21 cellular contexts compared by ENCODE assay signal in the genomic region with DNA sequence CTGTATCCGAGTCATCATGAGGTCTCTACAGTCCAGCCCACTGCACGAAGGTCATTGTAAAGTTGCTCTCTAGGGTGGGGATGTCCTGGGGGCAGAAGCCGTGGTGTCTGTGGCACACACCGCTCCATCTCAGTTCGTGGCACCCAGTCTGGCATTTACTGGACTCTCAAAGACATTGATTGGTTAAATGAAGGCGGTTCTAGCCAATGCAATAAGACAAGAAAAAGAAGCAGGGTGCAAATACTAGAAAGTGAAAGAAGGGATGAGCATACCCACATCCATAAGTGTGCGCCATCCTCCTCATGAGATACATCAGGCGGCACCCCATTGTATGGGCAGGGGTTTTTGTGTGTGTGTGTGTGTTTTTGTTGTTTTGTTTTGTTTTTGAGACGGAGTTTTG. TPM values are rescaled to one million over a fixed set of nuclear protein-coding genes. Genes with fewer than 3 reads are reported as not detected.
"Had no signal": no experiment of that assay in that cellular context is flagged by ENCODE, and none has a peak within 500 bp of the region (broad histone marks: within the 10 kb centered on the region; RNA-seq: fewer than 3 reads in every experiment).

No MANE protein-coding gene starts in this region.

- H3K27ac ChIP-seq: ascending aorta, coronary artery, epithelial cell of prostate, pancreas had no signal

- H3K4me3 ChIP-seq: adrenal gland, ascending aorta, coronary artery, pancreas had no signal

- DNase-seq: activated CD8-positive, alpha-beta memory T cell treated with anti-CD3 and anti-CD28 coated beads for 24 hours; activated CD8-positive, alpha-beta memory T cell treated with anti-CD3 and anti-CD28 coated beads, Interleukin-2, amount 50 U/mL, for 4 hours; activated naive CD4-positive, alpha-beta T cell; activated T-cell treated with anti-CD3 and anti-CD28 coated beads, Interleukin-2, amount 50 U/mL, for 24 hours; adrenal gland; central memory CD4-positive, alpha-beta T cell; small intestine; stimulated activated CD4-positive, alpha-beta T cell treated with anti-CD3 and anti-CD28 coated beads, Interleukin-2, amount 100 ng/mL, for 48 hours; stimulated activated naive CD4-positive, alpha-beta T cell treated with Interleukin-2 at 50 U/mL for 16 hours; T-helper 1 cell had no signal

- H3K9me3 ChIP-seq: neutrophil, pancreas had no signal

- H3K36me3 ChIP-seq: adrenal gland, ascending aorta, neutrophil, pancreas had no signal

- FAIRE-seq: pancreas, small intestine, TTC549 had no signal

- ATAC-seq: activated T-helper 17 cell treated with anti-CD3 and anti-CD28 coated beads, Interleukin-2, amount 50 U/mL, for 72 hours; pancreas; sciatic nerve had no signal

- H3K27me3 ChIP-seq: adrenal gland, ascending aorta, pancreas had no signal

RNA-seq across cellular contexts. Expression of a gene that starts 58.7 kb away (rescaled TPM):
- total RNA-seq: ascending aorta, endodermal cell, kidney epithelial cell, lung microvascular endothelial cell had no signal
